Comparison of ENCODE assay signal across 1 cellular context in genomic region chr9:38195737-38196161, GRCh38.
TF ChIP-seq lines count a peak whose summit lies in the region.

No MANE protein-coding gene starts in this region.

TF ChIP-seq in HepG2, 621 proteins besides CTCF, POLR2A, EP300 and RAD21 (continued from another document and continues in another):
- TF ChIP-seq NR2C2 (CRISPR knock-in tag; IDR thresholded peaks at IDR 0.05; ENCODE audit: borderline replicate concordance) (peak; percentile 96), TARDBP (CRISPR knock-in tag; IDR thresholded peaks at IDR 0.05) (peak; percentile 56; the same call in 1 of the 2 replicates), PPARG (CRISPR knock-in tag; conservative IDR thresholded peaks at IDR 0.05) (peak; percentile 37; the same call in 1 of the 2 replicates), PAXIP1 (CRISPR knock-in tag; conservative IDR thresholded peaks at IDR 0.05) (peak; percentile 51), ZNF710 (CRISPR knock-in tag; IDR thresholded peaks at IDR 0.05; ENCODE audit: borderline replicate concordance) (0 out of 2 replicates have a peak, but pooled peaks have one; percentile 48), FOXP4 (CRISPR knock-in tag; IDR thresholded peaks at IDR 0.05) (peak; percentile 91), FOXO1 (CRISPR knock-in tag; IDR thresholded peaks at IDR 0.05) (peak; percentile 85), ZNF878 (CRISPR knock-in tag; IDR thresholded peaks at IDR 0.05) (peak; percentile 32; the same call in 1 of the 2 replicates), ATF4 (CRISPR knock-in tag; IDR thresholded peaks at IDR 0.05) (0 out of 4 replicates have a peak, but pooled peaks of 1 of the 2 experiments have one; percentile 54), HDAC1 (CRISPR knock-in tag; IDR thresholded peaks at IDR 0.05) (peak; percentile 43; the same call in 1 of the 2 replicates), NR2F6 (IDR thresholded peaks at IDR 0.05) (peak; percentile 96), NR2F6 (CRISPR knock-in tag; IDR thresholded peaks at IDR 0.05) (peak; percentile 96), ZNF737 (CRISPR knock-in tag; IDR thresholded peaks at IDR 0.05; ENCODE audit: borderline replicate concordance) (no peak), HNF4A (CRISPR knock-in tag; IDR thresholded peaks at IDR 0.05) (peak; percentile 77), ZNF7 (CRISPR knock-in tag; IDR thresholded peaks at IDR 0.05) (no peak), ZNF790 (CRISPR knock-in tag; IDR thresholded peaks at IDR 0.05; ENCODE audit: borderline replicate concordance) (no peak), ZBTB4 (CRISPR knock-in tag; IDR thresholded peaks at IDR 0.05; ENCODE audit: borderline replicate concordance) (no peak), BRF2 (CRISPR knock-in tag; IDR thresholded peaks at IDR 0.05) (no peak), ZNF121 (CRISPR knock-in tag; IDR thresholded peaks at IDR 0.05) (0 out of 2 replicates have a peak, but pooled peaks have one; percentile 54), MAX (IDR thresholded peaks at IDR 0.05) (0 out of 2 replicates have a peak, but pooled peaks have one; percentile 34), FOXA1 (IDR thresholded peaks at IDR 0.05) (no peak), FOXA1 (CRISPR knock-in tag; IDR thresholded peaks at IDR 0.05) (peak; percentile 71), KLF16 (CRISPR knock-in tag; IDR thresholded peaks at IDR 0.05) (peak in 1 of 2 experiments; percentile 52; a peak in 1 of 4 replicates), ARID5B (CRISPR knock-in tag; IDR thresholded peaks at IDR 0.05) (peak; percentile 83), ZMYM4 (CRISPR knock-in tag; IDR thresholded peaks at IDR 0.05) (peak; percentile 26; the same call in 1 of the 2 replicates), ZNF101 (CRISPR knock-in tag; IDR thresholded peaks at IDR 0.05; ENCODE audit: borderline replicate concordance, low read depth) (no peak), SALL1 (CRISPR knock-in tag; IDR thresholded peaks at IDR 0.05) (peak; percentile 67), ZNF382 (CRISPR knock-in tag; IDR thresholded peaks at IDR 0.05; ENCODE audit: borderline replicate concordance) (no peak), ZNF280B (CRISPR knock-in tag; IDR thresholded peaks at IDR 0.05; ENCODE audit: borderline replicate concordance) (no peak), NCOA2 (CRISPR knock-in tag; IDR thresholded peaks at IDR 0.05) (peak; percentile 69; the same call in 1 of the 2 replicates), MIXL1 (CRISPR knock-in tag; IDR thresholded peaks at IDR 0.05) (no peak), HMGXB3 (CRISPR knock-in tag; IDR thresholded peaks at IDR 0.05; ENCODE audit: borderline replicate concordance) (peak; percentile 52; the same call in 1 of the 2 replicates)
